ENCODE assay signal across 21 cellular contexts in the genomic region with DNA sequence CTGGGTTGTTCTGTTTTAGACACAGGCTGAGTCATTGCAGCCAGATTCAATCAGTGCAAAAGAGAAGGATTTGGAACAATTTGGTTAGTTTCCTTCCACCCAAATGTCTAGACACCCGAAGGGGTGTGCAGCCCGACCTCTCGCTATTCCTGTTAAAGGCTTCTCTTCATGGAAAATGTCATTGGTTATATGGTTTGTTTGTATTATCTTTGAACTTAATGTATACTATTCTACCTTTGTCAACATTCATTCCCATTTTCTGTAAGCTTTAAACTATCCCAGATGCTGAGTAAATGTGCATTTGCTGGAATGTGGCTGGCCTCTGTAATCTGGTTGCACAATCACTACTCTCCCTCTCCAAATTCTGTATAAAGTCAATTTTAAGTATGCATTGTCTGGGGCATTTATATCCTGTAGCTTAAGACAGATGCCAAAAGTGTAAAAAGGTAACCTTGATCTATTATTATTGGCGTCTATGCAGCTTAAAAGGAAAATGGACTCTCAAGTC.
DNase-seq lines count a peak whose midpoint lies in the region; TF ChIP-seq lines count a peak whose summit lies in the region.
"Had no signal": no experiment of that assay in that cellular context is flagged by ENCODE, and none has a peak within 500 bp of the region (broad histone marks: within the 10 kb centered on the region; RNA-seq: fewer than 3 reads in every experiment).

No MANE protein-coding gene starts in this region.

- H3K4me3 Mint-ChIP-seq in HFFc6 (peak overlapping the region; percentile 44), endothelial cell (ENCODE audit: unreplicated experiment) (no peak overlapping the region)
- H3K4me3 Mint-ChIP-seq: activated CD8-positive, alpha-beta T cell treated with anti-CD3 and anti-CD28 coated beads for 36 hours; activated naive CD4-positive, alpha-beta T cell treated with anti-CD3 and anti-CD28 coated beads for 36 hours; activated T-cell treated with anti-CD3 and anti-CD28 coated beads, Interleukin-2, amount 50 U/mL, for 24 hours; H9; stimulated activated effector memory CD8-positive, alpha-beta T cell treated with anti-CD3 and anti-CD28 coated beads, Interleukin-12 subunit alpha, Interleukin-12 subunit beta, amount 100 ng/mL, for 72 hours had no signal

- peak overlapping the region; percentile 41 for H3K9ac ChIP-seq in mesenchymal stem cell (ENCODE audit: low read length)

- no peaks in the 10 kb centered on the region for H3K79me1 ChIP-seq in mesenchymal stem cell (replicated peaks; ENCODE audit: low read length, poor library complexity, severe bottlenecking)

- H3K9me3 Mint-ChIP-seq in HFFc6 (no peaks in the 10 kb centered on the region), endothelial cell (ENCODE audit: unreplicated experiment) (no peaks in the 10 kb centered on the region)
- H3K9me3 Mint-ChIP-seq: activated naive CD4-positive, alpha-beta T cell treated with anti-CD3 and anti-CD28 coated beads for 36 hours; activated T-cell treated with anti-CD3 and anti-CD28 coated beads, Interleukin-2, amount 50 U/mL, for 24 hours; H9; stimulated activated effector memory CD8-positive, alpha-beta T cell treated with anti-CD3 and anti-CD28 coated beads, Interleukin-12 subunit alpha, Interleukin-12 subunit beta, amount 100 ng/mL, for 72 hours had no signal

- no peak overlapping the region for H2BK5ac ChIP-seq in mesenchymal stem cell (ENCODE audit: low read depth, low read length, poor library complexity, severe bottlenecking)

- no peak overlapping the region for H3K23ac ChIP-seq in mesenchymal stem cell (ENCODE audit: low read length in 2 of 2)

- H3K9me3 ChIP-seq in mesenchymal stem cell (ENCODE audit: control insufficient read depth, low read length) = no peaks in the 10 kb centered on the region
- H3K9me3 ChIP-seq: ascending aorta had no signal

- H3K4me2 ChIP-seq in mesenchymal stem cell (ENCODE audit: low read length, poor library complexity, severe bottlenecking) = no peak overlapping the region

- peaks cover 79% of the 10 kb centered on the region for H3K4me1 Mint-ChIP-seq in HFFc6 (ENCODE audit: low read depth)
- H3K4me1 Mint-ChIP-seq in endothelial cell (ENCODE audit: unreplicated experiment) = peaks cover 8% of the 10 kb centered on the region
- H3K4me1 Mint-ChIP-seq: H9; stimulated activated effector memory CD8-positive, alpha-beta T cell treated with anti-CD3 and anti-CD28 coated beads, Interleukin-12 subunit alpha, Interleukin-12 subunit beta, amount 100 ng/mL, for 72 hours had no signal

- H2AK5ac ChIP-seq in mesenchymal stem cell (ENCODE audit: low read length, severe bottlenecking) = no peak overlapping the region

- TF ChIP-seq CTCF in HFFc6 (IDR thresholded peaks at IDR 0.05) = no peak
- no peak for TF ChIP-seq CTCF in endothelial cell (IDR thresholded peaks at IDR 0.05; ENCODE audit: unreplicated experiment)

- H3K4me3 ChIP-seq in mesenchymal stem cell (ENCODE audit: insufficient read depth in 1 of 2, low read depth in 1 of 2, low read length in 2 of 2) = peak overlapping the region in 1 of 2 experiments; percentile 3
- H3K4me3 ChIP-seq: ascending aorta had no signal

- H2BK15ac ChIP-seq in mesenchymal stem cell (ENCODE audit: low read depth, poor library complexity, severe bottlenecking) = no peak overlapping the region

- no peak overlapping the region for H2BK120ac ChIP-seq in mesenchymal stem cell (ENCODE audit: low read depth, low read length)

- no peaks in the 10 kb centered on the region for H3K36me3 Mint-ChIP-seq in HFFc6 (ENCODE audit: low read depth)
- H3K36me3 Mint-ChIP-seq in endothelial cell (ENCODE audit: low read depth, unreplicated experiment) = no peaks in the 10 kb centered on the region
- H3K36me3 Mint-ChIP-seq: stimulated activated effector memory CD8-positive, alpha-beta T cell treated with anti-CD3 and anti-CD28 coated beads, Interleukin-12 subunit alpha, Interleukin-12 subunit beta, amount 100 ng/mL, for 72 hours had no signal

- H3K27me3 ChIP-seq in mesenchymal stem cell (ENCODE audit: control insufficient read depth in 1 of 2, insufficient read depth in 1 of 2, low read length in 2 of 2) = no peaks in the 10 kb centered on the region
- H3K27me3 ChIP-seq: ascending aorta had no signal

- DNase-seq in AG08395 (ENCODE audit: low spot score) (peak; percentile 30), HFFc6 (peak; percentile 22), dedifferentiated amniotic fluid mesenchymal stem cell (ENCODE audit: extremely low spot score) (peak; percentile 73), mesenchymal stem cell (peak; percentile 51), endothelial cell (ENCODE audit: low spot score) (no peak), NK-92 (lab: John Stamatoyannopoulos, UW; ENCODE audit: unreplicated experiment) (no peak)
- no peak for DNase-seq in activated CD8-positive, alpha-beta memory T cell treated with anti-CD3 and anti-CD28 coated beads, Interleukin-2, amount 50 U/mL, for 48 hours
- no peak for DNase-seq in stimulated activated CD4-positive, alpha-beta T cell treated with anti-CD3 and anti-CD28 coated beads, Interleukin-12 subunit alpha, Interleukin-12 subunit beta, amount 100 ng/mL, for 4 hours
- DNase-seq: activated CD8-positive, alpha-beta T cell treated with anti-CD3 and anti-CD28 coated beads for 36 hours; activated naive CD4-positive, alpha-beta T cell treated with anti-CD3 and anti-CD28 coated beads for 36 hours; activated T-cell treated with anti-CD3 and anti-CD28 coated beads, Interleukin-2, amount 50 U/mL, for 24 hours; effector memory CD4-positive, alpha-beta T cell; H9; hypothalamus; islet precursor cell; NCI-H1436; NCI-H524 treated with DMSO at 0.1 percent for 48 hours; right cardiac atrium; RPMI8226 had no signal

- peak overlapping the region; percentile 73 for H3K27ac Mint-ChIP-seq in HFFc6
- H3K27ac Mint-ChIP-seq in endothelial cell (ENCODE audit: unreplicated experiment) = no peak overlapping the region
- H3K27ac Mint-ChIP-seq: activated CD8-positive, alpha-beta T cell treated with anti-CD3 and anti-CD28 coated beads for 36 hours; activated naive CD4-positive, alpha-beta T cell treated with anti-CD3 and anti-CD28 coated beads for 36 hours; activated T-cell treated with anti-CD3 and anti-CD28 coated beads, Interleukin-2, amount 50 U/mL, for 24 hours; H9; stimulated activated effector memory CD8-positive, alpha-beta T cell treated with anti-CD3 and anti-CD28 coated beads, Interleukin-12 subunit alpha, Interleukin-12 subunit beta, amount 100 ng/mL, for 72 hours had no signal

- H3K4me1 ChIP-seq in mesenchymal stem cell (ENCODE audit: control insufficient read depth, insufficient read depth, low read depth, low read length) = peaks cover 1% of the 10 kb centered on the region
- H3K4me1 ChIP-seq: ascending aorta had no signal

- H2AFZ ChIP-seq in mesenchymal stem cell (ENCODE audit: low read depth, low read length) = no peak overlapping the region

- H3K18ac ChIP-seq in mesenchymal stem cell (ENCODE audit: low read depth in 1 of 2, low read length in 2 of 2) = no peak overlapping the region

- no peak overlapping the region for H4K8ac ChIP-seq in mesenchymal stem cell (ENCODE audit: low read length)

- no peak overlapping the region for H3K4ac ChIP-seq in mesenchymal stem cell (ENCODE audit: low read depth in 1 of 2, low read length in 2 of 2)

- WGBS in mesenchymal stem cell = 83% methylated on average over 1 of the region's 4 CpGs

- H3K27ac ChIP-seq in mesenchymal stem cell (ENCODE audit: low read length, poor library complexity, severe bottlenecking) = no peak overlapping the region
- H3K27ac ChIP-seq: ascending aorta had no signal

- peak overlapping the region; percentile 18 to 49 for H2BK12ac ChIP-seq in mesenchymal stem cell (ENCODE audit: low read length in 2 of 2)

- no peaks in the 10 kb centered on the region for H3K36me3 ChIP-seq in mesenchymal stem cell (ENCODE audit: control insufficient read depth in 1 of 2, insufficient read depth in 2 of 2, low read depth in 1 of 2, low read length in 2 of 2)
- H3K36me3 ChIP-seq: ascending aorta had no signal

- no peak overlapping the region for H3K14ac ChIP-seq in mesenchymal stem cell (ENCODE audit: low read length in 2 of 2)

- no peak overlapping the region for H4K91ac ChIP-seq in mesenchymal stem cell (ENCODE audit: low read length)

- H3K27me3 Mint-ChIP-seq in HFFc6 (ENCODE audit: insufficient read depth) (no peaks in the 10 kb centered on the region), endothelial cell (ENCODE audit: unreplicated experiment) (peaks cover 3% of the 10 kb centered on the region)
- H3K27me3 Mint-ChIP-seq: activated CD8-positive, alpha-beta T cell treated with anti-CD3 and anti-CD28 coated beads for 36 hours; activated T-cell treated with anti-CD3 and anti-CD28 coated beads, Interleukin-2, amount 50 U/mL, for 24 hours had no signal

Comparison
In these comparisons a context has a peak if more than half of its experiments do, and no peak if none do; other contexts are left out.
1. DNase-seq: peak in AG08395 (single experiment), HFFc6 (single experiment), dedifferentiated amniotic fluid mesenchymal stem cell (single experiment) and mesenchymal stem cell (single experiment); none in activated CD8-positive, alpha-beta memory T cell treated with anti-CD3 and anti-CD28 coated beads, Interleukin-2, amount 50 U/mL, for 48 hours (single experiment), endothelial cell (single experiment), stimulated activated CD4-positive, alpha-beta T cell treated with anti-CD3 and anti-CD28 coated beads, Interleukin-12 subunit alpha, Interleukin-12 subunit beta, amount 100 ng/mL, for 4 hours (single experiment) and NK-92 (single experiment).